ENCODE assay signal across 29 cellular contexts in genomic region chr15:90600954-90601353, GRCh38.
A peak's percentile ranks its signal among the peaks of the same experiment; 100 is the strongest.
DNase-seq lines count a peak whose midpoint lies in the region; ATAC-seq, FAIRE-seq and TF ChIP-seq lines count a peak whose summit lies in the region.
"Had no signal": no experiment of that assay in that cellular context is flagged by ENCODE, and none has a peak within 500 bp of the region (broad histone marks: within the 10 kb centered on the region; RNA-seq: fewer than 3 reads in every experiment).

No MANE protein-coding gene starts in this region.

- no peak for TF ChIP-seq CTCF in HEK293 (tag by site-specific recombination; IDR thresholded peaks at IDR 0.05)

- CTCF ChIA-PET in activated CD4-positive, alpha-beta T cell treated with anti-CD3 and anti-CD28 coated beads for 36 hours (lab: Charles Lee): interaction anchor here (0.8 kb wide), 2 partner anchors 280 to 281 kb away, joined by 3 read pairs; no protein-coding TSS in a partner anchor
- CTCF ChIA-PET in HEK293 (lab: Yijun Ruan, JAX): no interaction called here

- no peaks in the 10 kb centered on the region for H3K4me1 ChIP-seq in HEK293 (ENCODE audit: control insufficient read depth, insufficient read depth, low read length)
- H3K4me1 ChIP-seq: HAP-1 had no signal

- no peak overlapping the region for H3K4me3 ChIP-seq in HEK293 (ENCODE audit: low read depth, low read length)
- H3K4me3 ChIP-seq: esophagus muscularis mucosa, HAP-1, ovary, right atrium auricular region had no signal

- H3K27me3 Mint-ChIP-seq in activated CD4-positive, alpha-beta T cell treated with anti-CD3 and anti-CD28 coated beads for 36 hours: no peaks in the 10 kb centered on the region
- no peaks in the 10 kb centered on the region for H3K27me3 Mint-ChIP-seq in activated naive CD8-positive, alpha-beta T cell

- no peak for FAIRE-seq in GM19239 (lab: Jason Lieb, UNC)
- FAIRE-seq: A204.1, urothelium cell line had no signal

- ATAC-seq in activated CD4-positive, alpha-beta T cell treated with anti-CD3 and anti-CD28 coated beads for 36 hours: no peak
- no peak for ATAC-seq in Right ventricle myocardium inferior
- no peak for ATAC-seq in GM21528 (IDR thresholded peaks at IDR 0.05; ENCODE audit: low FRiP score, unreplicated experiment)
- ATAC-seq: left lobe of liver had no signal

- no peak for DNase-seq in activated CD4-positive, alpha-beta T cell treated with anti-CD3 and anti-CD28 coated beads for 36 hours
- DNase-seq in activated CD4-positive, alpha-beta T cell treated with anti-CD3 and anti-CD28 coated beads for 4 hours: no peak
- DNase-seq in midbrain (lab: John Stamatoyannopoulos, UW) (peak; percentile 28), GM19239 (ENCODE audit: insufficient read length, low spot score) (no peak), Right ventricle myocardium inferior (ENCODE audit: missing footprints) (no peak)
- DNase-seq: activated T-cell treated with anti-CD3 and anti-CD28 coated beads, Interleukin-2, amount 50 U/mL, for 48 hours; AML-193; brain microvascular endothelial cell; DMS79 treated with DMSO at 0.1 percent for 48 hours; effector memory CD4-positive, alpha-beta T cell; foreskin melanocyte; immature natural killer cell; NCI-H1048; NCI-H1694 treated with DMSO at 0.1 percent for 48 hours; NCI-H69; ovary; RPMI8226 had no signal

- peaks cover 55% of the 10 kb centered on the region for H3K4me1 Mint-ChIP-seq in activated CD4-positive, alpha-beta T cell treated with anti-CD3 and anti-CD28 coated beads for 36 hours
- H3K4me1 Mint-ChIP-seq in activated naive CD8-positive, alpha-beta T cell (ENCODE audit: low read depth): peaks cover 71% of the 10 kb centered on the region

- H3K9me3 ChIP-seq in HEK293 (ENCODE audit: control insufficient read depth, insufficient read depth, low read depth, low read length): no peaks in the 10 kb centered on the region
- H3K9me3 ChIP-seq: esophagus muscularis mucosa, ovary, right atrium auricular region had no signal

- H3K36me3 Mint-ChIP-seq in activated CD4-positive, alpha-beta T cell treated with anti-CD3 and anti-CD28 coated beads for 36 hours (ENCODE audit: low read depth): peaks cover 28% of the 10 kb centered on the region
- H3K36me3 Mint-ChIP-seq in activated naive CD8-positive, alpha-beta T cell: peaks cover 9% of the 10 kb centered on the region

- intact Hi-C loops in activated CD4-positive, alpha-beta T cell treated with anti-CD3 and anti-CD28 coated beads for 36 hours (cut with DNase I, micrococcal nuclease): no loop called here
- intact Hi-C loops in Right ventricle myocardium inferior (cut with DNase I): no loop called here

- no peaks in the 10 kb centered on the region for H3K9me3 Mint-ChIP-seq in activated CD4-positive, alpha-beta T cell treated with anti-CD3 and anti-CD28 coated beads for 36 hours (ENCODE audit: low read depth)
- no peaks in the 10 kb centered on the region for H3K9me3 Mint-ChIP-seq in activated naive CD8-positive, alpha-beta T cell (ENCODE audit: low read depth)
- H3K9me3 Mint-ChIP-seq: immature natural killer cell, mesothelial cell of epicardium, nephron had no signal

- no peak overlapping the region for H3K27ac ChIP-seq in HEK293 (ENCODE audit: extremely low read depth, low read depth, low read length)
- H3K27ac ChIP-seq: brain microvascular endothelial cell, HL-60, ovary, right atrium auricular region had no signal

- H3K27ac Mint-ChIP-seq in activated CD4-positive, alpha-beta T cell treated with anti-CD3 and anti-CD28 coated beads for 36 hours: peak overlapping the region; percentile 22
- H3K27ac Mint-ChIP-seq in activated naive CD8-positive, alpha-beta T cell: peak overlapping the region; percentile 99
- H3K27ac Mint-ChIP-seq: mesothelial cell of epicardium, nephron had no signal

- POLR2A ChIA-PET in activated CD4-positive, alpha-beta T cell treated with anti-CD3 and anti-CD28 coated beads for 36 hours (lab: Charles Lee): no interaction called here
- POLR2A ChIA-PET in HEK293 (lab: Yijun Ruan, JAX): no interaction called here

- peaks cover 9 to 12% of the 10 kb centered on the region in 2 experiments; a peak in 2 of 3 replicates for H3K36me3 ChIP-seq in HEK293 (ENCODE audit: control insufficient read depth in 2 of 2, insufficient read depth in 1 of 2, low read length in 2 of 2)
- H3K36me3 ChIP-seq: HAP-1, ovary, right atrium auricular region had no signal

- H3K4me3 Mint-ChIP-seq in activated CD4-positive, alpha-beta T cell treated with anti-CD3 and anti-CD28 coated beads for 36 hours: no peak overlapping the region
- H3K4me3 Mint-ChIP-seq in activated naive CD8-positive, alpha-beta T cell: no peak overlapping the region
- H3K4me3 Mint-ChIP-seq: immature natural killer cell, mesothelial cell of epicardium, nephron had no signal

TF ChIP-seq in HEK293, 187 proteins besides CTCF, POLR2A, EP300 and RAD21:
- TF ChIP-seq ZNF585B (tag by site-specific recombination; IDR thresholded peaks at IDR 0.05): no peak
- TF ChIP-seq PRDM10 (tag by site-specific recombination; IDR thresholded peaks at IDR 0.05): peak; percentile 44; the same call in 1 of the 2 replicates
- no peak for TF ChIP-seq KLF16 (tag by site-specific recombination; IDR thresholded peaks at IDR 0.05)
- no peak for TF ChIP-seq ZNF311 (tag by site-specific recombination; IDR thresholded peaks at IDR 0.05; ENCODE audit: borderline replicate concordance)
- no peak for TF ChIP-seq ZNF292 (tag by site-specific recombination; IDR thresholded peaks at IDR 0.05; ENCODE audit: borderline replicate concordance, low read depth)
- TF ChIP-seq ZNF600 (tag by site-specific recombination; IDR thresholded peaks at IDR 0.05): no peak
- TF ChIP-seq YY1 (tag by site-specific recombination; IDR thresholded peaks at IDR 0.05): no peak
- TF ChIP-seq GLI4 (tag by site-specific recombination; IDR thresholded peaks at IDR 0.05): no peak
- TF ChIP-seq ZBTB7A (tag by site-specific recombination; IDR thresholded peaks at IDR 0.05; ENCODE audit: low read depth): no peak
